16 cellular contexts compared by ENCODE assay signal in the genomic region with DNA sequence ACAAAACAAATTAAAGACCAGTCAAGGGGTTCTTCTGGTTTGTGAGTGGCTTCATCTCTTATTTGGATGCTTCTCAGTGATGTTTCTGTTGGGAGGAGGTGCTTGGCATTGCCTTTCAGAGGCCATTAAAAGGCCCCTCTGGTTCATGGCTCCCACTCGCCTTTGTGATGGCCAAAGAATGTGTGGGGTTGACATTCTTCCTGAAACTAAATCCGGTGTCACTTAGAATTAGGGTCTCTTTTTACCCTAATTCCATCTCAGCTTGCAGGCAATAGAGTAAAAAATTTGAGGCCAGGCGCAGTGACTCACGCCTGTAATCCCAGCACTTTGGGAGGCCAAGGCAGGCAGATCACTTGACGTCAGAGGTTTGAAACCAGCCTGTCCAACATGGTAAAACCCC.
A peak's percentile ranks its signal among the peaks of the same experiment; 100 is the strongest.
DNase-seq lines count a peak whose midpoint lies in the region; ATAC-seq and TF ChIP-seq lines count a peak whose summit lies in the region.
"Had no signal": no experiment of that assay in that cellular context is flagged by ENCODE, and none has a peak within 500 bp of the region (broad histone marks: within the 10 kb centered on the region; RNA-seq: fewer than 3 reads in every experiment).

No MANE protein-coding gene starts in this region.

- peaks cover 8% of the 10 kb centered on the region for H3K79me2 ChIP-seq in mesendoderm (ENCODE audit: control insufficient read depth, insufficient read depth, low read length)

- no peaks in the 10 kb centered on the region for H3K9me3 ChIP-seq in adipocyte (ENCODE audit: control insufficient read depth, low read length)
- H3K9me3 ChIP-seq: SJSA1 had no signal

- no peak for ATAC-seq in GM18867 (IDR thresholded peaks at IDR 0.05; ENCODE audit: unreplicated experiment)
- no peak for ATAC-seq in HG03045 (IDR thresholded peaks at IDR 0.05; ENCODE audit: unreplicated experiment)
- ATAC-seq in HG02642 (IDR thresholded peaks at IDR 0.05; ENCODE audit: poor library complexity, unreplicated experiment) = no peak

- H3K23ac ChIP-seq in mesendoderm (ENCODE audit: low read length) = no peak overlapping the region

- H3K18ac ChIP-seq in mesendoderm (ENCODE audit: low read length) = no peak overlapping the region

- DNase-seq in LHCN-M2 (ENCODE audit: low read depth) = peak; percentile 45
- peak; percentile 9 for DNase-seq in adipocyte (ENCODE audit: low read depth)
- no peak for DNase-seq in mesendoderm
- peak; percentile 72 for DNase-seq in retinal pigment epithelial cell (ENCODE audit: low read depth)
- DNase-seq: CD4-positive, CD25-positive, alpha-beta regulatory T cell; COR-L47; DMS 273 treated with DMSO at 0.1 percent for 48 hours; H9; Kasumi-1; NCI-H1105; NCI-H2081 treated with DMSO at 0.1 percent for 48 hours; NCI-H226 had no signal

- H3K56ac ChIP-seq in mesendoderm (ENCODE audit: low read length) = peak overlapping the region; percentile 43

- H3K79me1 ChIP-seq in mesendoderm (ENCODE audit: low read length) = peaks cover 5% of the 10 kb centered on the region

- no peak overlapping the region for H2BK15ac ChIP-seq in mesendoderm (replicated peaks; ENCODE audit: low read depth)

- no peak overlapping the region for H3K27ac ChIP-seq in mesendoderm (ENCODE audit: low read depth, low read length)
- H3K27ac ChIP-seq: SJSA1 had no signal

- peak overlapping the region; percentile 96 for H3K4ac ChIP-seq in mesendoderm (ENCODE audit: low read depth, low read length)

- H2BK120ac ChIP-seq in mesendoderm (ENCODE audit: low read depth, low read length) = no peak overlapping the region

- H3K9ac ChIP-seq in adipocyte (ENCODE audit: low read length) = no peak overlapping the region
- H3K9ac ChIP-seq in mesendoderm (ENCODE audit: low read length) = no peak overlapping the region

- no peak overlapping the region for H4K5ac ChIP-seq in mesendoderm (ENCODE audit: low read length)

- no peak overlapping the region for H2BK5ac ChIP-seq in mesendoderm (ENCODE audit: low read length)

- H3K4me1 ChIP-seq in adipocyte (ENCODE audit: control insufficient read depth, insufficient read depth, low read length) (peaks cover 4% of the 10 kb centered on the region), mesendoderm (ENCODE audit: control insufficient read depth, low read depth, low read length) (peaks cover 8% of the 10 kb centered on the region)

- whole genome bisulfite sequencing in mesendoderm (ENCODE audit: extremely low coverage, insufficient coverage, low lambda C conversion rate) = no CpG with 5 or more reads among the region's 5 CpGs

- no peaks in the 10 kb centered on the region for H3K36me3 ChIP-seq in adipocyte (ENCODE audit: control insufficient read depth, insufficient read depth, low read length, severe bottlenecking)
- H3K36me3 ChIP-seq in mesendoderm (ENCODE audit: control insufficient read depth, insufficient read depth, low read length) = no peaks in the 10 kb centered on the region
- H3K36me3 ChIP-seq: SJSA1 had no signal

- H3K27me3 ChIP-seq in adipocyte (replicated peaks; ENCODE audit: control insufficient read depth, insufficient read depth, low read length) (no peaks in the 10 kb centered on the region), mesendoderm (ENCODE audit: insufficient read depth, low read length, poor library complexity) (no peaks in the 10 kb centered on the region)
- H3K27me3 ChIP-seq: SJSA1 had no signal

- H3K4me2 ChIP-seq in mesendoderm (ENCODE audit: low read length) = no peak overlapping the region

- H3K4me3 ChIP-seq in adipocyte (ENCODE audit: low read length) (no peak overlapping the region), mesendoderm (ENCODE audit: low read length) (no peak overlapping the region), retinal pigment epithelial cell (ENCODE audit: low read length) (no peak overlapping the region)
- H3K4me3 ChIP-seq: SJSA1 had no signal

- no peak for TF ChIP-seq CTCF in retinal pigment epithelial cell (conservative IDR thresholded peaks at IDR 0.05; ENCODE audit: low read depth, low read length)

- H4K8ac ChIP-seq in mesendoderm (ENCODE audit: low read depth, low read length) = no peak overlapping the region

- no peak overlapping the region for H2AK5ac ChIP-seq in mesendoderm (ENCODE audit: low read length)
